In the genomic region with DNA sequence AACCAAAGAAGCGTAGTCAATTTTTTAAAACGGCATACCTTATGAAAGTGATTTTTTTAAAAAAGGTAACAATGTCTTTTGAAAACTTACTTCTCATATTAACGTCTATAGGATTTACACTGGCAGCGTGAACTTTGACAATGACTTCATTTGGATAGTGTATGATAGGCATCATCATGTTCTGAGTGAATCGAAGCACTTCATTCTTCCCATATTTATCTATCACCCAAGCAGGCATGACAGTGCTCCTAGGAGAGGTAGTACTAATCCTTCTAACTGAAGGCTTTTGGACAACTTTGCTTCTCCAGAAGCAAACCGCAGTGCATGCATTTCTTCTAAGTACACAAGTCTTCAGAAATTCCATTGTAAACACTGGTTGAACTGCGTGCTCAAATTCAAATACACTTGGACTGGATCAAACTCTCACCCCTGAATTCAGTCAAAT, we compare ENCODE assay signal across 8 cellular contexts. TPM values are rescaled to one million over a fixed set of nuclear protein-coding genes. Genes with fewer than 3 reads are reported as not detected.
A peak's percentile ranks its signal among the peaks of the same experiment; 100 is the strongest.
DNase-seq lines count a peak whose midpoint lies in the region; ATAC-seq, FAIRE-seq and TF ChIP-seq lines count a peak whose summit lies in the region.

No MANE protein-coding gene starts in this region.

- peaks cover 10% of the 10 kb centered on the region for H3K4me1 ChIP-seq in PC-9 (replicated peaks; ENCODE audit: insufficient read depth)
- H3K4me1 ChIP-seq in neuron (ENCODE audit: insufficient read depth, low read length) = peaks cover 6% of the 10 kb centered on the region

- BruUV-seq in PC-9 (replicated peaks; lab: Mats Ljungman, UMichigan) = no TSS peak

- peak overlapping the region; percentile 68 for H3K27ac ChIP-seq in PC-9

- H3K36me3 ChIP-seq in PC-9 (ENCODE audit: low read depth) (no peaks in the 10 kb centered on the region), neuron (ENCODE audit: insufficient read depth, low read length) (no peaks in the 10 kb centered on the region)

- CTCF ChIA-PET in PC-9 (lab: Charles Lee) = no interaction called here

- POLR2A ChIA-PET in PC-9 (lab: Charles Lee; ENCODE audit: unreplicated experiment) = no interaction called here

- peak overlapping the region; percentile 96 for H3K4me3 ChIP-seq in PC-9
- H3K4me3 ChIP-seq in epithelial cell of esophagus (ENCODE audit: low read length) = peak overlapping the region; percentile 98
- peak overlapping the region; percentile 80 for H3K4me3 ChIP-seq in neuron (ENCODE audit: low read length)

- H3K4me2 ChIP-seq in PC-9 = peak overlapping the region; percentile 78

- H2AFZ ChIP-seq in PC-9 = peak overlapping the region; percentile 90
- H2AFZ ChIP-seq in neuron (ENCODE audit: low read depth, low read length) = peak overlapping the region; percentile 82

- peaks cover 51% of the 10 kb centered on the region for H3K79me2 ChIP-seq in PC-9 (ENCODE audit: low read depth)

- H3F3A ChIP-seq in PC-9 (ENCODE audit: insufficient read depth, low read depth) = no peaks in the 10 kb centered on the region; the same call in 1 of the 2 replicates

- peak; percentile 24 for DNase-seq in EL
- peak in 1 of 2 experiments; percentile 50 for DNase-seq in PC-9
- DNase-seq in epithelial cell of esophagus (ENCODE audit: low read depth) = no peak
- DNase-seq in HTR-8/SVneo (ENCODE audit: insufficient read length, low spot score) = no peak
- no peak for DNase-seq in ecto neural progenitor cell (ENCODE audit: low spot score)
- DNase-seq in NCI-H524 treated with DMSO at 0.1 percent for 48 hours (lab: John Stamatoyannopoulos, UW) = no peak

- FAIRE-seq in HTR-8/SVneo (lab: Jason Lieb, UNC) = no peak

- peak; percentile 6 for ATAC-seq in GM21786 (IDR thresholded peaks at IDR 0.05; ENCODE audit: unreplicated experiment)

- H3K9me3 ChIP-seq in PC-9 (ENCODE audit: insufficient read depth, low read depth) (no peaks in the 10 kb centered on the region), neuron (ENCODE audit: low read length) (no peaks in the 10 kb centered on the region)

- intact Hi-C loops in PC-9 (cut with micrococcal nuclease; ENCODE audit: unreplicated experiment) = loop anchor here (1.0 to 2.0 kb wide), 2 partner anchors 170 to 346 kb away; partner anchors contain the start of gene CD24

- no peaks in the 10 kb centered on the region for H3K9me2 ChIP-seq in PC-9 (ENCODE audit: insufficient read depth)

- H3K27me3 ChIP-seq in PC-9 (ENCODE audit: insufficient read depth, low read depth) (no peaks in the 10 kb centered on the region), neuron (ENCODE audit: insufficient read depth, low read length) (no peaks in the 10 kb centered on the region)

- TF ChIP-seq CTCF in PC-9 (conservative IDR thresholded peaks at IDR 0.05) (no peak), epithelial cell of esophagus (IDR thresholded peaks at IDR 0.05; ENCODE audit: insufficient read depth, low read depth, low read length, missing control alignments) (no peak)

- peaks cover 3% of the 10 kb centered on the region; the same call in 1 of the 2 replicates for H4K20me1 ChIP-seq in PC-9 (ENCODE audit: insufficient read depth)

RNA-seq across cellular contexts. Expression of gene RTN4IP1, which starts 0.6 kb away (rescaled TPM):
- 8.1 and 10.0 TPM in 2 replicates for total RNA-seq in PC-9 (2021)

RNA-seq across cellular contexts. Expression of gene QRSL1, which starts 0.7 kb away (rescaled TPM):
- 11.7 and 13.4 TPM in 2 replicates for total RNA-seq in PC-9 (2021)
